In genomic region chr3:132183811-132184210, GRCh38 we compare ENCODE assay signal across 15 cellular contexts.
DNase-seq lines count a peak whose midpoint lies in the region; ATAC-seq and TF ChIP-seq lines count a peak whose summit lies in the region.
"Had no signal": no experiment of that assay in that cellular context is flagged by ENCODE, and none has a peak within 500 bp of the region (broad histone marks: within the 10 kb centered on the region; RNA-seq: fewer than 3 reads in every experiment).

No MANE protein-coding gene starts in this region.

- H3K4me1 Mint-ChIP-seq in GM23338: peaks cover 9% of the 10 kb centered on the region
- no peaks in the 10 kb centered on the region for H3K4me1 Mint-ChIP-seq in neural progenitor cell
- peaks cover 0 to 6% (median 4%) of the 10 kb centered on the region in 7 donors for H3K4me1 Mint-ChIP-seq in naive thymus-derived CD4-positive, alpha-beta T cell

- TF ChIP-seq CTCF in GM23338 (conservative IDR thresholded peaks at IDR 0.05; ENCODE audit: low read depth in 2 of 2) (no peak), VCaP (conservative IDR thresholded peaks at IDR 0.05) (no peak), neural progenitor cell (IDR thresholded peaks at IDR 0.05) (no peak)

- H3K4me1 ChIP-seq in GM23338 (ENCODE audit: insufficient read depth): no peaks in the 10 kb centered on the region
- no peaks in the 10 kb centered on the region for H3K4me1 ChIP-seq in neural progenitor cell
- no peaks in the 10 kb centered on the region for H3K4me1 ChIP-seq in naive thymus-derived CD4-positive, alpha-beta T cell (ENCODE audit: control insufficient read depth in 2 of 2, insufficient read depth in 2 of 2, low read length in 2 of 2)
- H3K4me1 ChIP-seq: Caco-2 had no signal

- H3K27ac Mint-ChIP-seq in GM23338 (no peak overlapping the region), neural progenitor cell (no peak overlapping the region)
- H3K27ac Mint-ChIP-seq in naive thymus-derived CD4-positive, alpha-beta T cell: no peak overlapping the region
- H3K27ac Mint-ChIP-seq: CD8-positive, alpha-beta memory T cell had no signal

- no peaks in the 10 kb centered on the region for H4K20me1 ChIP-seq in GM23338 (replicated peaks; ENCODE audit: insufficient read depth)
- no peaks in the 10 kb centered on the region for H4K20me1 ChIP-seq in neural progenitor cell (ENCODE audit: low read depth)
- H4K20me1 ChIP-seq: BLaER1 had no signal

- ATAC-seq in GM23338: no peak
- ATAC-seq in naive thymus-derived CD4-positive, alpha-beta T cell: no peak
- ATAC-seq: HCT116 had no signal

- H3K27me3 Mint-ChIP-seq in GM23338 (ENCODE audit: insufficient read depth, low read depth, poor library complexity): no peaks in the 10 kb centered on the region
- peaks cover 2% of the 10 kb centered on the region for H3K27me3 Mint-ChIP-seq in neural progenitor cell (ENCODE audit: insufficient read depth, low read depth)
- H3K27me3 Mint-ChIP-seq in naive thymus-derived CD4-positive, alpha-beta T cell: peaks cover 12 to 27% (median 17%) of the 10 kb centered on the region in 5 donors

- H3K9me2 ChIP-seq in GM23338 (ENCODE audit: insufficient read depth): no peaks in the 10 kb centered on the region

- H3K9me3 Mint-ChIP-seq in GM23338 (no peaks in the 10 kb centered on the region), neural progenitor cell (no peaks in the 10 kb centered on the region)
- no peaks in the 10 kb centered on the region for H3K9me3 Mint-ChIP-seq in naive thymus-derived CD4-positive, alpha-beta T cell
- H3K9me3 Mint-ChIP-seq: CD8-positive, alpha-beta memory T cell had no signal

- H2AFZ ChIP-seq in GM23338: no peak overlapping the region
- no peak overlapping the region for H2AFZ ChIP-seq in neural progenitor cell (replicated peaks)

- H3K79me2 ChIP-seq in GM23338 (replicated peaks; ENCODE audit: insufficient read depth) (no peaks in the 10 kb centered on the region), neural progenitor cell (ENCODE audit: low read depth) (no peaks in the 10 kb centered on the region)

- H3K4me2 ChIP-seq in GM23338 (no peak overlapping the region), neural progenitor cell (no peak overlapping the region)
- H3K4me2 ChIP-seq: BLaER1 had no signal

- H3K27me3 ChIP-seq in GM23338 (ENCODE audit: insufficient read depth) (no peaks in the 10 kb centered on the region), neural progenitor cell (no peaks in the 10 kb centered on the region)
- H3K27me3 ChIP-seq in naive thymus-derived CD4-positive, alpha-beta T cell (ENCODE audit: control insufficient read depth in 2 of 2, insufficient read depth in 2 of 2, low read length in 2 of 2): no peaks in the 10 kb centered on the region
- H3K27me3 ChIP-seq: BLaER1 had no signal

- H3F3A ChIP-seq in GM23338 (replicated peaks; ENCODE audit: low read depth): no peaks in the 10 kb centered on the region
- no peaks in the 10 kb centered on the region for H3F3A ChIP-seq in neural progenitor cell (ENCODE audit: low read depth)

- CTCF ChIA-PET in naive thymus-derived CD4-positive, alpha-beta T cell (lab: Charles Lee): no interaction called here

- DNase-seq in NCI-H1417 (lab: John Stamatoyannopoulos, UW): peak in 2 of 3 experiments; percentile 30 to 72
- DNase-seq in NCI-H1417 treated with DMSO at 0.1 percent for 48 hours (lab: John Stamatoyannopoulos, UW): no peak
- peak; percentile 47 for DNase-seq in GM23338 (ENCODE audit: low spot score)
- peak; percentile 42 for DNase-seq in neural progenitor cell (ENCODE audit: low spot score)
- DNase-seq in SIG-M5 treated with dmso at 0.1 percent for 504 hours (lab: John Stamatoyannopoulos, UW; ENCODE audit: unreplicated experiment): no peak
- DNase-seq in naive thymus-derived CD4-positive, alpha-beta T cell: no peak
- DNase-seq: AML-193; Caco-2; CD8-positive, alpha-beta memory T cell; DND-41; GDM1 had no signal

- no peaks in the 10 kb centered on the region for H3K36me3 ChIP-seq in GM23338 (ENCODE audit: insufficient read depth)
- no peaks in the 10 kb centered on the region for H3K36me3 ChIP-seq in neural progenitor cell
- H3K36me3 ChIP-seq in naive thymus-derived CD4-positive, alpha-beta T cell (ENCODE audit: control insufficient read depth in 2 of 3, insufficient read depth in 3 of 3, low read length in 3 of 3): no peaks in the 10 kb centered on the region
- H3K36me3 ChIP-seq: BLaER1 had no signal

- no peaks in the 10 kb centered on the region for H3K9me3 ChIP-seq in neural progenitor cell (ENCODE audit: low read depth)
- H3K9me3 ChIP-seq in naive thymus-derived CD4-positive, alpha-beta T cell (ENCODE audit: control insufficient read depth in 2 of 3, low read length in 3 of 3): no peaks in the 10 kb centered on the region
- H3K9me3 ChIP-seq: BLaER1, Caco-2 had no signal

- H3K36me3 Mint-ChIP-seq in GM23338 (ENCODE audit: low read depth): no peaks in the 10 kb centered on the region
- no peaks in the 10 kb centered on the region for H3K36me3 Mint-ChIP-seq in neural progenitor cell
- H3K36me3 Mint-ChIP-seq in naive thymus-derived CD4-positive, alpha-beta T cell: no peaks in the 10 kb centered on the region
- H3K36me3 Mint-ChIP-seq: CD8-positive, alpha-beta memory T cell had no signal

- POLR2A ChIA-PET in naive thymus-derived CD4-positive, alpha-beta T cell (lab: Charles Lee): no interaction called here

- H3K4me3 Mint-ChIP-seq in GM23338: no peak overlapping the region
- H3K4me3 Mint-ChIP-seq in neural progenitor cell: no peak overlapping the region
- no peak overlapping the region for H3K4me3 Mint-ChIP-seq in naive thymus-derived CD4-positive, alpha-beta T cell
- H3K4me3 Mint-ChIP-seq: CD8-positive, alpha-beta memory T cell had no signal

- H3K4me3 ChIP-seq in GM23338 (no peak overlapping the region), neural progenitor cell (no peak overlapping the region)
- no peak overlapping the region for H3K4me3 ChIP-seq in naive thymus-derived CD4-positive, alpha-beta T cell (ENCODE audit: low read length)
- H3K4me3 ChIP-seq: BLaER1 had no signal

- no peak overlapping the region for H3K9ac ChIP-seq in neural progenitor cell
- H3K9ac ChIP-seq: BLaER1 had no signal

- intact Hi-C loops in naive thymus-derived CD4-positive, alpha-beta T cell (cut with micrococcal nuclease): no loop called here

- no peak overlapping the region for H3K27ac ChIP-seq in GM23338 (ENCODE audit: low read depth)
- H3K27ac ChIP-seq in VCaP: peak overlapping the region; percentile 95
- H3K27ac ChIP-seq in neural progenitor cell: no peak overlapping the region
- H3K27ac ChIP-seq in naive thymus-derived CD4-positive, alpha-beta T cell (ENCODE audit: low read depth, low read length): no peak overlapping the region
- H3K27ac ChIP-seq: 22Rv1, BLaER1 had no signal

TF ChIP-seq in GM23338, 12 proteins besides CTCF, POLR2A, EP300 and RAD21 (continues in another document):
- TF ChIP-seq ZNF114 (CRISPR knock-in tag; IDR thresholded peaks at IDR 0.05): no peak
- TF ChIP-seq CREB1 (CRISPR knock-in tag; IDR thresholded peaks at IDR 0.05; ENCODE audit: low read depth): no peak
- TF ChIP-seq JUNB (IDR thresholded peaks at IDR 0.05; ENCODE audit: unreplicated experiment): no peak
- no peak for TF ChIP-seq ZNF331 (CRISPR knock-in tag; IDR thresholded peaks at IDR 0.05; ENCODE audit: low read depth)

Comparison
In these comparisons a context has a peak if more than half of its experiments do, and no peak if none do; other contexts are left out.
1. DNase-seq: peak in NCI-H1417 (2 of 3), GM23338 (single experiment) and neural progenitor cell (single experiment); none in NCI-H1417 treated with DMSO at 0.1 percent for 48 hours (single experiment), SIG-M5 treated with dmso at 0.1 percent for 504 hours (single experiment) and naive thymus-derived CD4-positive, alpha-beta T cell (0 of 9).